Comparison of ENCODE assay signal across 8 cellular contexts in the genomic region with DNA sequence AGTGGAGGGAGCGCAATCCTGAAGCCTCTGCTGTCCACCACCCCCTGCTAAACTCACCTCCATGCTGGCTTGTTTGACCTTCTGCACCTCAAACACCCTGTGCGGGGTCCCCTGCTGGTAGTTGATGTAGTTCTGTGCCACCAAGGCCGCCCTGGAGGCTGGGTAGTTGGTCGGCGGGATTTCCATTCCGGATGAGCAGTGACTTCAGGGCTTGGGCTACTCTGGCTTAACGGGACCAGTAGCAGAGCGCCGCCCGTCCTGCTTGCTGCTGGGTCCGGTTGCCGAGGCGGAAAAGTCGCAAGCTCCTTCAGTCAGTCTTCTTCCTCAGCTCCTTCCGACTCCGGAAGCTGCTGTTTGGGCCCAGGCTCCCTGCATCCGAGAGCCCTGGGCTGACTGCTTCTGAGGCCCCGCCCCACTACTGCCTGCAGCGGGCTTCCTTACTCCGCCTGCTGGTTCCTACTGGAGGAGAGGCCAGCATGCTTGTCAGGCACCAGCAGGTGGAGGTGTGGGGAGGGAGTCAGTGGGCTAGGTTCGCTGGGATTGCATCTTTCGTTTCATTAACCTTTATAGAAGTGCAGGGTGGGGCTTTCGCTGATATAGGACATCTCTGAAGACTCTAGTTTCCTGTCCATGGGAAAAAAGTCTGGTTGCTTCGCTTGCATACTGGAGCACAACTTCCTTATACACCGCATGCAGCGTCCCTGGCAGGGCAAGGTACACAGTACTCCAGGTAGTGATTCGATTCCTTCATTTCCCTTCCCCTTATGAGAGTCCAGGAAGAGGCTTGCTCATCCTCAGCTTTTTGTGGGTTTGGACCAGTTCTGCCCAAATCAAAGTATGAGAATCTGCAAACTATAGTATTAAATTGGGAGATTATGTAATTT. TPM values are rescaled to one million over a fixed set of nuclear protein-coding genes. Genes with fewer than 3 reads are reported as not detected.
DNase-seq lines count a peak whose midpoint lies in the region; ATAC-seq and TF ChIP-seq lines count a peak whose summit lies in the region.

A gene with protein sequence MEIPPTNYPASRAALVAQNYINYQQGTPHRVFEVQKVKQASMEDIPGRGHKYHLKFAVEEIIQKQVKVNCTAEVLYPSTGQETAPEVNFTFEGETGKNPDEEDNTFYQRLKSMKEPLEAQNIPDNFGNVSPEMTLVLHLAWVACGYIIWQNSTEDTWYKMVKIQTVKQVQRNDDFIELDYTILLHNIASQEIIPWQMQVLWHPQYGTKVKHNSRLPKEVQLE (minus strand): TSS at position 356 of the 884 bp plus-strand sequence. CDS start 170 bp downstream, at position 186.

- in situ Hi-C loops in Panc1 (cut with HindIII; ENCODE audit: low pct_unique_long_range_greater_than_20kb, low sequenced_read_pairs), result no loop called here

- CTCF ChIA-PET in Panc1 (lab: Charles Lee), result interaction anchor here (0.6 to 1.0 kb wide), 5 partner anchors 13 to 117 kb away, joined by 3 to 7 read pairs (median 4); no protein-coding TSS in a partner anchor

- DNase-seq in Panc1 (ENCODE audit: low read depth, low spot score) (peak; percentile 71), foreskin melanocyte (peak; percentile 64), NK-92 (lab: John Stamatoyannopoulos, UW; ENCODE audit: unreplicated experiment) (no peak)
- DNase-seq in activated naive CD4-positive, alpha-beta T cell treated with Interleukin-2 at 50 U/mL for 16 hours, result peak; percentile 74

- intact Hi-C loops in Panc1 (cut with micrococcal nuclease; ENCODE audit: unreplicated experiment), result loop anchor here (1.0 kb wide), 1 partner anchor 117 kb away; no protein-coding TSS in a partner anchor

- no TSS peak for BruUV-seq in Panc1 (replicated peaks; lab: Mats Ljungman, UMichigan)

- H3K4me3 ChIP-seq in Panc1 (ENCODE audit: low read depth in 2 of 2, low read length in 2 of 2) (peak within 1 kb of the TSS; percentile 67 to 84), neuron (ENCODE audit: low read length) (peak within 1 kb of the TSS; percentile 42), stomach smooth muscle (ENCODE audit: low read length in 2 of 2) (peak within 1 kb of the TSS; percentile 64 to 76)

- peak; percentile 89 for TF ChIP-seq CTCF in Panc1 (IDR thresholded peaks at IDR 0.05)

- H3K27ac ChIP-seq in Panc1 (ENCODE audit: low read length) (peak within 1 kb of the TSS; percentile 89), stomach smooth muscle (ENCODE audit: low read length) (no peak within 1 kb of the TSS)

- H3K36me3 ChIP-seq in Panc1 (ENCODE audit: control insufficient read depth, insufficient read depth, low read length) (peaks cover 31% of the 10 kb centered on the region), neuron (ENCODE audit: insufficient read depth, low read length) (peaks cover 17% of the 10 kb centered on the region), stomach smooth muscle (ENCODE audit: control insufficient read depth in 2 of 2, insufficient read depth in 2 of 2, low read length in 2 of 2) (peaks cover 8 to 10% of the 10 kb centered on the region in 2 donors)

- H3K4me1 ChIP-seq in Panc1 (ENCODE audit: control insufficient read depth, insufficient read depth, low read length) (peaks cover 41% of the 10 kb centered on the region), neuron (ENCODE audit: insufficient read depth, low read length) (no peaks in the 10 kb centered on the region), stomach smooth muscle (ENCODE audit: control insufficient read depth, insufficient read depth, low read length) (peaks cover 4% of the 10 kb centered on the region)

- ATAC-seq in GM18511 (IDR thresholded peaks at IDR 0.05; ENCODE audit: unreplicated experiment) (peak; percentile 99), HG02870 (IDR thresholded peaks at IDR 0.05; ENCODE audit: unreplicated experiment) (peak; percentile 99), Panc1 (peak; percentile 99)

- H2AFZ ChIP-seq in neuron (ENCODE audit: low read depth, low read length), result no peak within 1 kb of the TSS

- no peaks in the 10 kb centered on the region for H3K9me3 ChIP-seq in Panc1 (ENCODE audit: control insufficient read depth, insufficient read depth, low read depth, low read length)
- no peaks in the 10 kb centered on the region for H3K9me3 ChIP-seq in neuron (ENCODE audit: low read length)
- no peaks in the 10 kb centered on the region for H3K9me3 ChIP-seq in stomach smooth muscle (ENCODE audit: control insufficient read depth in 2 of 2, low read length in 2 of 2)

- H3K9ac ChIP-seq in stomach smooth muscle (ENCODE audit: low read length in 2 of 2), result peak within 1 kb of the TSS; percentile 61 to 69

- H3K27me3 ChIP-seq in Panc1 (ENCODE audit: control insufficient read depth, insufficient read depth, low read length), result no peaks in the 10 kb centered on the region
- H3K27me3 ChIP-seq in neuron (ENCODE audit: insufficient read depth, low read length), result no peaks in the 10 kb centered on the region
- H3K27me3 ChIP-seq in stomach smooth muscle (ENCODE audit: control insufficient read depth in 1 of 2, insufficient read depth in 2 of 2, low read length in 2 of 2), result no peaks in the 10 kb centered on the region

- POLR2A ChIA-PET in Panc1 (lab: Charles Lee), result interaction anchor here (1.0 to 1.2 kb wide), 2 partner anchors 51 to 117 kb away, joined by 6 to 7 read pairs; no protein-coding TSS in a partner anchor

RNA-seq across cellular contexts. Expression of the gene that starts here (rescaled TPM):
- 301 TPM for total RNA-seq in Panc1 (2021; ENCODE audit: unreplicated experiment)
- polyA plus RNA-seq in Panc1 (2012; ENCODE audit: insufficient read length), result 312 TPM
